In the genomic region with DNA sequence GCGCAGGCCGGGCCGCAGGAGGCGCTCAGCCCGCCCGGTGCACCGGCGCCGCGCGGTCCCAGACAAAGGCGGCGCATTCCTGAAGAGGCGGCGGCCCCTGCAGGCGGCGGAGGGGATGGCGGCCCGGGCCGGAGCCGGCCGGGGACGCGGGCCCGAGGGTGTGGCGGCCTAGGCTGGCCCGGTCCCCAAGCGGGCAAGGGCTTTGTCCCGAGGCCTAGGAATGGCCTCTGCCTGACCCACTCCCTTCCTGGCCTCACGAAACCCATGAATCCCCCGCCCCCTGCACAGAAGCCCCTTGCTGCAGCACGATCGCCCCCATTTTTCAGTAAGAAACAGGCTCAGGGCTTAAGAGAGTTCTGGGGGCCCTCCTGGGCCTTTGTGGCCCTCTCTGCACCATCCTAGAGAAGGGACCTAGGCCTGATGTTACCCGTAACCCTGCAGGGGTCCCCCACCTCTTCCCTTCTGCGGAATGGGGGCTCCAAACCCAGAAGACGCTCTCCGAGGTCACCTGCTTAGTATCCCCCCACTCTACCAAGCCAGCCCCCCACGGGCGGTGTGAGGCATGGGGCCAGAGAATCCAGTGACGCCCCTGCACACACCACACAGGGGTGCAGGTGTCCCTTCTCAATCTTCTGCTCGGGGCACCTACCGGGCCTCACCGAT, we compare ENCODE assay signal across 8 cellular contexts. TPM values are rescaled to one million over a fixed set of nuclear protein-coding genes. Genes with fewer than 3 reads are reported as not detected.
A peak's percentile ranks its signal among the peaks of the same experiment; 100 is the strongest.
DNase-seq lines count a peak whose midpoint lies in the region; ATAC-seq and TF ChIP-seq lines count a peak whose summit lies in the region.

No MANE protein-coding gene starts in this region.

- H3K27ac ChIP-seq in CD8-positive, alpha-beta T cell (ENCODE audit: low read depth, low read length): no peak overlapping the region
- H3K27ac ChIP-seq in cardiac muscle cell: no peak overlapping the region

- no peaks in the 10 kb centered on the region for H3K36me3 ChIP-seq in CD8-positive, alpha-beta T cell (ENCODE audit: insufficient read depth, low read length)
- no peaks in the 10 kb centered on the region for H3K36me3 ChIP-seq in cardiac muscle cell

- CTCF ChIA-PET in CD8-positive, alpha-beta T cell (lab: Charles Lee): interaction anchor here (0.9 to 1.7 kb wide), 4 partner anchors 8 to 120 kb away, joined by 3 to 11 read pairs (median 3); no protein-coding TSS in a partner anchor
- CTCF ChIA-PET in HEK293T (lab: Yijun Ruan, JAX): interaction anchor here (0.5 kb wide), 1 partner anchor 31 kb away, joined by 4 read pairs; no protein-coding TSS in a partner anchor

- H3K27me3 ChIP-seq in CD8-positive, alpha-beta T cell (ENCODE audit: insufficient read depth, low read length): no peaks in the 10 kb centered on the region
- peaks cover 9% of the 10 kb centered on the region for H3K27me3 ChIP-seq in cardiac muscle cell

- TF ChIP-seq CTCF in CD8-positive, alpha-beta T cell (IDR thresholded peaks at IDR 0.05): peak; percentile 48
- TF ChIP-seq CTCF in cardiac muscle cell (IDR thresholded peaks at IDR 0.05; ENCODE audit: low read depth, low read length): peak; percentile 62

- H3K4me1 ChIP-seq in CD8-positive, alpha-beta T cell (ENCODE audit: insufficient read depth, low read length): peaks cover 10% of the 10 kb centered on the region
- peaks cover under 1% of the 10 kb centered on the region for H3K4me1 ChIP-seq in cardiac muscle cell (ENCODE audit: low read depth)

- H3K4me3 Mint-ChIP-seq in CD8-positive, alpha-beta T cell: peak overlapping the region; percentile 74

- H3K4me3 ChIP-seq in CD8-positive, alpha-beta T cell (ENCODE audit: low read depth, low read length): no peak overlapping the region
- peak overlapping the region; percentile 21 for H3K4me3 ChIP-seq in cardiac muscle cell

- peaks cover 6% of the 10 kb centered on the region for H3K4me1 Mint-ChIP-seq in CD8-positive, alpha-beta T cell (ENCODE audit: low read depth)

- POLR2A ChIA-PET in CD8-positive, alpha-beta T cell (lab: Charles Lee): no interaction called here
- POLR2A ChIA-PET in HEK293T (lab: Yijun Ruan, JAX): no interaction called here

- H3K27me3 Mint-ChIP-seq in CD8-positive, alpha-beta T cell (ENCODE audit: low read depth): no peaks in the 10 kb centered on the region

- H3K9me3 ChIP-seq in CD8-positive, alpha-beta T cell (ENCODE audit: low read length): no peaks in the 10 kb centered on the region
- H3K9me3 ChIP-seq in cardiac muscle cell (ENCODE audit: low read depth): no peaks in the 10 kb centered on the region

- H3K27ac Mint-ChIP-seq in CD8-positive, alpha-beta T cell: no peak overlapping the region

- intact Hi-C loops in CD8-positive, alpha-beta T cell (cut with DNase I, micrococcal nuclease): loop anchor here (1.0 to 5.0 kb wide), 5 partner anchors 24 to 296 kb away; no protein-coding TSS in a partner anchor
- intact Hi-C loops in posterior vena cava (cut with DNase I): loop anchor here in 1 of 2 donors (5.0 kb wide), 1 partner anchor 111 kb away; no protein-coding TSS in a partner anchor

- peak; percentile 36 to 77 (median 50) for DNase-seq in CD8-positive, alpha-beta T cell
- DNase-seq in HEK293T (ENCODE audit: extremely low spot score): peak; percentile 85
- DNase-seq in RPMI7951 (ENCODE audit: low read depth): peak; percentile 25
- peak; percentile 61 for DNase-seq in activated naive CD4-positive, alpha-beta T cell treated with Interleukin-2 at 50 U/mL for 16 hours
- DNase-seq in cardiac muscle cell (ENCODE audit: low read depth in 1 of 2, low spot score in 1 of 2): peak; percentile 50 to 80
- peak; percentile 87 for DNase-seq in posterior vena cava (ENCODE audit: low spot score)
- no peak for DNase-seq in NCI-H524 treated with DMSO at 0.1 percent for 48 hours (lab: John Stamatoyannopoulos, UW)

- H3K9me3 Mint-ChIP-seq in CD8-positive, alpha-beta T cell: no peaks in the 10 kb centered on the region

- no peaks in the 10 kb centered on the region for H3K36me3 Mint-ChIP-seq in CD8-positive, alpha-beta T cell

- ATAC-seq in CD8-positive, alpha-beta T cell: peak; percentile 86
- no peak for ATAC-seq in GM21447 (IDR thresholded peaks at IDR 0.05; ENCODE audit: unreplicated experiment)

TF ChIP-seq in HEK293T, 16 proteins besides CTCF, POLR2A, EP300 and RAD21:
- TF ChIP-seq ZNF384 (IDR thresholded peaks at IDR 0.05) (no peak), FOXM1 (IDR thresholded peaks at IDR 0.05; ENCODE audit: borderline replicate concordance) (no peak), FOXA1 (IDR thresholded peaks at IDR 0.05) (no peak), BHLHE40 (IDR thresholded peaks at IDR 0.05; ENCODE audit: borderline replicate concordance) (no peak), NFRKB (IDR thresholded peaks at IDR 0.05) (no peak), TARDBP (IDR thresholded peaks at IDR 0.05) (no peak), CTBP1 (IDR thresholded peaks at IDR 0.05; ENCODE audit: borderline replicate concordance) (no peak), SUZ12 (IDR thresholded peaks at IDR 0.05) (no peak), FOXK2 (IDR thresholded peaks at IDR 0.05) (no peak), L3MBTL2 (conservative IDR thresholded peaks at IDR 0.05) (no peak)
- TF ChIP-seq, protein P1, sequence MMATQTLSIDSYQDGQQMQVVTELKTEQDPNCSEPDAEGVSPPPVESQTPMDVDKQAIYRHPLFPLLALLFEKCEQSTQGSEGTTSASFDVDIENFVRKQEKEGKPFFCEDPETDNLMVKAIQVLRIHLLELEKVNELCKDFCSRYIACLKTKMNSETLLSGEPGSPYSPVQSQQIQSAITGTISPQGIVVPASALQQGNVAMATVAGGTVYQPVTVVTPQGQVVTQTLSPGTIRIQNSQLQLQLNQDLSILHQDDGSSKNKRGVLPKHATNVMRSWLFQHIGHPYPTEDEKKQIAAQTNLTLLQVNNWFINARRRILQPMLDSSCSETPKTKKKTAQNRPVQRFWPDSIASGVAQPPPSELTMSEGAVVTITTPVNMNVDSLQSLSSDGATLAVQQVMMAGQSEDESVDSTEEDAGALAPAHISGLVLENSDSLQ (IDR thresholded peaks at IDR 0.05): no peak

RNA-seq across cellular contexts. Expression of a gene that starts 0.4 kb away (rescaled TPM):
- 1 to 10 TPM; 1.1 to 1.2 TPM for total RNA-seq in CD8-positive, alpha-beta T cell
- 0.12 and 0.39 TPM in 2 replicates for total RNA-seq in RPMI7951 (2014; rRNA removed; shearing (Covaris generic))
- total RNA-seq in cardiac muscle cell (5.3 and 9.8 TPM in 2 replicates), posterior vena cava (under 1 TPM; 0.19 to 0.76 TPM)
- 5.2 and 7.4 TPM in 2 replicates for polyA plus RNA-seq in cardiac muscle cell

RNA-seq across cellular contexts. Expression of a gene that starts 51.4 kb away (rescaled TPM):
- total RNA-seq in CD8-positive, alpha-beta T cell: 10 to 100 TPM; 29.8 to 32.9 TPM
- 39.7 and 41.8 TPM in 2 replicates for total RNA-seq in RPMI7951 (2014; rRNA removed; shearing (Covaris generic))
- total RNA-seq in cardiac muscle cell (89.6 and 104 TPM in 2 replicates), posterior vena cava (10 to 100 TPM; 25.7 to 27.1 TPM)
- polyA plus RNA-seq in cardiac muscle cell: 126 and 157 TPM in 2 replicates
